In genomic region chr3:151327571-151328198, GRCh38 we compare ENCODE assay signal across 9 cellular contexts. TPM values are rescaled to one million over a fixed set of nuclear protein-coding genes. Genes with fewer than 3 reads are reported as not detected.
DNase-seq lines count a peak whose midpoint lies in the region; ATAC-seq and TF ChIP-seq lines count a peak whose summit lies in the region.
"Had no signal": no experiment of that assay in that cellular context is flagged by ENCODE, and none has a peak within 500 bp of the region (broad histone marks: within the 10 kb centered on the region; RNA-seq: fewer than 3 reads in every experiment).

No MANE protein-coding gene starts in this region.

- CTCF ChIA-PET in activated B cell treated with CpG ODN at 0.5 μM for 24 hours (lab: Charles Lee), result interaction anchor here (0.5 to 1.8 kb wide), 9 partner anchors 12 to 190 kb away, joined by 3 to 5 read pairs (median 4); no protein-coding TSS in a partner anchor

- H3K36me3 Mint-ChIP-seq in activated B cell treated with CpG ODN at 0.5 μM for 24 hours (ENCODE audit: low read depth), result no peaks in the 10 kb centered on the region

- POLR2A ChIA-PET in activated B cell treated with CpG ODN at 0.5 μM for 24 hours (lab: Charles Lee), result interaction anchor here (0.7 kb wide), 2 partner anchors 42 to 624 kb away, joined by 5 to 6 read pairs; no protein-coding TSS in a partner anchor

- no peak for TF ChIP-seq EP300 in Ishikawa (IDR thresholded peaks at IDR 0.05; ENCODE audit: borderline replicate concordance)

- H3K36me3 ChIP-seq in BE2C, result no peaks in the 10 kb centered on the region

- H3K9me3 ChIP-seq in BE2C, result no peaks in the 10 kb centered on the region

- TF ChIP-seq CTCF in BE2C (IDR thresholded peaks at IDR 0.05; ENCODE audit: low read depth, low read length) (peak; percentile 45; the same call in 1 of the 2 replicates), activated B cell treated with CpG ODN at 0.5 μM for 24 hours (IDR thresholded peaks at IDR 0.05) (no peak)

- peak; percentile 30 for ATAC-seq in activated B cell treated with CpG ODN at 0.5 μM for 24 hours (ENCODE audit: low read depth)
- no peak for ATAC-seq in HG02970 (IDR thresholded peaks at IDR 0.05; ENCODE audit: low FRiP score, unreplicated experiment)

- no peaks in the 10 kb centered on the region for H3K27me3 Mint-ChIP-seq in activated B cell treated with CpG ODN at 0.5 μM for 24 hours

- intact Hi-C loops in activated B cell treated with CpG ODN at 0.5 μM for 24 hours (cut with micrococcal nuclease), result loop anchor here (1.0 to 2.0 kb wide), 3 partner anchors 55 to 159 kb away; no protein-coding TSS in a partner anchor

- H3K4me1 ChIP-seq in BE2C, result no peaks in the 10 kb centered on the region

- H3K4me1 Mint-ChIP-seq in activated B cell treated with CpG ODN at 0.5 μM for 24 hours, result peaks cover 33% of the 10 kb centered on the region

- peak; percentile 39 for TF ChIP-seq RAD21 in Ishikawa (IDR thresholded peaks at IDR 0.05; ENCODE audit: low read depth)

- H3K27me3 ChIP-seq in BE2C, result no peaks in the 10 kb centered on the region

- peak overlapping the region; percentile 82 for H3K4me3 Mint-ChIP-seq in activated B cell treated with CpG ODN at 0.5 μM for 24 hours

- peak overlapping the region; percentile 90 for H3K27ac Mint-ChIP-seq in activated B cell treated with CpG ODN at 0.5 μM for 24 hours

- no peak overlapping the region for H3K4me3 ChIP-seq in BE2C (ENCODE audit: low read depth, low read length)

- H3K9me3 Mint-ChIP-seq in activated B cell treated with CpG ODN at 0.5 μM for 24 hours, result no peaks in the 10 kb centered on the region

- DNase-seq in BE2C, result no peak
- DNase-seq in activated B cell treated with CpG ODN at 0.5 μM for 24 hours, result no peak
- peak; percentile 36 for DNase-seq in inferior parietal cortex (ENCODE audit: extremely low spot score)
- no peak for DNase-seq in HuH-7 (ENCODE audit: low spot score)
- DNase-seq in GOT3 (lab: John Stamatoyannopoulos, UW), result no peak
- no peak for DNase-seq in nucleus accumbens (lab: John Stamatoyannopoulos, UW)

TF ChIP-seq in Ishikawa, 13 proteins besides CTCF, POLR2A, EP300 and RAD21:
- TF ChIP-seq CREB1 (IDR thresholded peaks at IDR 0.05; ENCODE audit: low read depth) (no peak), YY1 (IDR thresholded peaks at IDR 0.05; ENCODE audit: low read depth) (no peak), TCF12 (IDR thresholded peaks at IDR 0.05; ENCODE audit: low read depth) (no peak), TAF1 (IDR thresholded peaks at IDR 0.05; ENCODE audit: low read depth) (no peak), CEBPB (IDR thresholded peaks at IDR 0.05) (no peak), NFIC (IDR thresholded peaks at IDR 0.05) (no peak), FOXM1 (IDR thresholded peaks at IDR 0.05; ENCODE audit: borderline replicate concordance, low read depth) (no peak), EGR1 (IDR thresholded peaks at IDR 0.05) (no peak), TEAD4 (IDR thresholded peaks at IDR 0.05) (no peak), ZBTB7A (IDR thresholded peaks at IDR 0.05; ENCODE audit: low read depth) (no peak)
- TF ChIP-seq, protein P1, sequence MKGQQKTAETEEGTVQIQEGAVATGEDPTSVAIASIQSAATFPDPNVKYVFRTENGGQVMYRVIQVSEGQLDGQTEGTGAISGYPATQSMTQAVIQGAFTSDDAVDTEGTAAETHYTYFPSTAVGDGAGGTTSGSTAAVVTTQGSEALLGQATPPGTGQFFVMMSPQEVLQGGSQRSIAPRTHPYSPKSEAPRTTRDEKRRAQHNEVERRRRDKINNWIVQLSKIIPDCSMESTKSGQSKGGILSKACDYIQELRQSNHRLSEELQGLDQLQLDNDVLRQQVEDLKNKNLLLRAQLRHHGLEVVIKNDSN (IDR thresholded peaks at IDR 0.05), result no peak
- TF ChIP-seq, protein P2, sequence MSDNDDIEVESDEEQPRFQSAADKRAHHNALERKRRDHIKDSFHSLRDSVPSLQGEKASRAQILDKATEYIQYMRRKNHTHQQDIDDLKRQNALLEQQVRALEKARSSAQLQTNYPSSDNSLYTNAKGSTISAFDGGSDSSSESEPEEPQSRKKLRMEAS (IDR thresholded peaks at IDR 0.05), result no peak
- TF ChIP-seq, protein P3, sequence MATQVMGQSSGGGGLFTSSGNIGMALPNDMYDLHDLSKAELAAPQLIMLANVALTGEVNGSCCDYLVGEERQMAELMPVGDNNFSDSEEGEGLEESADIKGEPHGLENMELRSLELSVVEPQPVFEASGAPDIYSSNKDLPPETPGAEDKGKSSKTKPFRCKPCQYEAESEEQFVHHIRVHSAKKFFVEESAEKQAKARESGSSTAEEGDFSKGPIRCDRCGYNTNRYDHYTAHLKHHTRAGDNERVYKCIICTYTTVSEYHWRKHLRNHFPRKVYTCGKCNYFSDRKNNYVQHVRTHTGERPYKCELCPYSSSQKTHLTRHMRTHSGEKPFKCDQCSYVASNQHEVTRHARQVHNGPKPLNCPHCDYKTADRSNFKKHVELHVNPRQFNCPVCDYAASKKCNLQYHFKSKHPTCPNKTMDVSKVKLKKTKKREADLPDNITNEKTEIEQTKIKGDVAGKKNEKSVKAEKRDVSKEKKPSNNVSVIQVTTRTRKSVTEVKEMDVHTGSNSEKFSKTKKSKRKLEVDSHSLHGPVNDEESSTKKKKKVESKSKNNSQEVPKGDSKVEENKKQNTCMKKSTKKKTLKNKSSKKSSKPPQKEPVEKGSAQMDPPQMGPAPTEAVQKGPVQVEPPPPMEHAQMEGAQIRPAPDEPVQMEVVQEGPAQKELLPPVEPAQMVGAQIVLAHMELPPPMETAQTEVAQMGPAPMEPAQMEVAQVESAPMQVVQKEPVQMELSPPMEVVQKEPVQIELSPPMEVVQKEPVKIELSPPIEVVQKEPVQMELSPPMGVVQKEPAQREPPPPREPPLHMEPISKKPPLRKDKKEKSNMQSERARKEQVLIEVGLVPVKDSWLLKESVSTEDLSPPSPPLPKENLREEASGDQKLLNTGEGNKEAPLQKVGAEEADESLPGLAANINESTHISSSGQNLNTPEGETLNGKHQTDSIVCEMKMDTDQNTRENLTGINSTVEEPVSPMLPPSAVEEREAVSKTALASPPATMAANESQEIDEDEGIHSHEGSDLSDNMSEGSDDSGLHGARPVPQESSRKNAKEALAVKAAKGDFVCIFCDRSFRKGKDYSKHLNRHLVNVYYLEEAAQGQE (IDR thresholded peaks at IDR 0.05; ENCODE audit: low read depth), result no peak

RNA-seq across cellular contexts. Expression of gene P2RY13, which starts 1.7 kb away (rescaled TPM):
- not detected for polyA plus RNA-seq in BE2C (2012; ENCODE audit: insufficient read depth, insufficient read length, low read depth)
- 0.33 and 0.34 TPM in 2 replicates for total RNA-seq in activated B cell treated with CpG ODN at 0.5 μM for 24 hours
- total RNA-seq: glomerular endothelial cell had no signal

RNA-seq across cellular contexts. Expression of gene GPR87, which starts 11.1 kb away (rescaled TPM):
- polyA plus RNA-seq in BE2C (2012; ENCODE audit: insufficient read depth, insufficient read length, low read depth), result not detected
- total RNA-seq in activated B cell treated with CpG ODN at 0.5 μM for 24 hours, result not detected in 2 replicates

RNA-seq across cellular contexts. Expression of gene P2RY14, which starts 49.3 kb away (rescaled TPM):
- not detected for polyA plus RNA-seq in BE2C (2012; ENCODE audit: insufficient read depth, insufficient read length, low read depth)
- 0.88 and 1.5 TPM in 2 replicates for total RNA-seq in activated B cell treated with CpG ODN at 0.5 μM for 24 hours
- total RNA-seq: glomerular endothelial cell had no signal

RNA-seq across cellular contexts. Expression of gene P2RY12, which starts 56.9 kb away (rescaled TPM):
- polyA plus RNA-seq in BE2C (2012; ENCODE audit: insufficient read depth, insufficient read length, low read depth), result not detected
- total RNA-seq in activated B cell treated with CpG ODN at 0.5 μM for 24 hours, result 0.58 and 0.64 TPM in 2 replicates
- total RNA-seq: glomerular endothelial cell had no signal
